In genomic region chr16:9212621-9213020, GRCh38 we compare ENCODE assay signal across 19 cellular contexts.
"Had no signal": no experiment of that assay in that cellular context is flagged by ENCODE, and none has a peak within 500 bp of the region (broad histone marks: within the 10 kb centered on the region; RNA-seq: fewer than 3 reads in every experiment).

No MANE protein-coding gene starts in this region.

- H3K4me1 Mint-ChIP-seq: memory B cell; natural killer cell; stimulated activated effector memory CD8-positive, alpha-beta T cell treated with anti-CD3 and anti-CD28 coated beads, Interleukin-12 subunit alpha, Interleukin-12 subunit beta, amount 100 ng/mL, for 72 hours had no signal

- H3K27me3 ChIP-seq: dorsolateral prefrontal cortex, thyroid gland, vagina had no signal

- H3K36me3 Mint-ChIP-seq: memory B cell; natural killer cell; stimulated activated effector memory CD8-positive, alpha-beta T cell treated with anti-CD3 and anti-CD28 coated beads, Interleukin-12 subunit alpha, Interleukin-12 subunit beta, amount 100 ng/mL, for 72 hours had no signal

- H3K79me2 ChIP-seq: parathyroid adenoma had no signal

- DNase-seq: dorsolateral prefrontal cortex; effector CD4-positive, alpha-beta T cell; head of caudate nucleus; natural killer cell; stimulated activated CD4-positive, alpha-beta T cell treated with anti-CD3 and anti-CD28 coated beads, Interleukin-12 subunit alpha, Interleukin-12 subunit beta, amount 100 ng/mL, for 4 hours; stimulated activated CD4-positive, alpha-beta T cell treated with anti-CD3 and anti-CD28 coated beads, Interleukin-1b, Interleukin-23, amount 100 ng/mL, for 48 hours; stimulated activated CD4-positive, alpha-beta T cell treated with anti-CD3 and anti-CD28 coated beads, Interleukin-4, amount 100 ng/mL, for 24 hours; stimulated activated naive CD4-positive, alpha-beta T cell treated with Interleukin-2 at 50 U/mL for 16 hours; stomach; thyroid gland had no signal

- H2AFZ ChIP-seq: parathyroid adenoma had no signal

- ATAC-seq: left lobe of liver; natural killer cell; sciatic nerve; stimulated activated effector memory CD8-positive, alpha-beta T cell treated with anti-CD3 and anti-CD28 coated beads, Interleukin-12 subunit alpha, Interleukin-12 subunit beta, amount 100 ng/mL, for 72 hours had no signal

- H3K9me3 ChIP-seq: stomach, thyroid gland, vagina had no signal

- H3K4me3 Mint-ChIP-seq: memory B cell; natural killer cell; stimulated activated effector memory CD8-positive, alpha-beta T cell treated with anti-CD3 and anti-CD28 coated beads, Interleukin-12 subunit alpha, Interleukin-12 subunit beta, amount 100 ng/mL, for 72 hours had no signal

- H3K9me3 Mint-ChIP-seq: memory B cell; natural killer cell; stimulated activated effector memory CD8-positive, alpha-beta T cell treated with anti-CD3 and anti-CD28 coated beads, Interleukin-12 subunit alpha, Interleukin-12 subunit beta, amount 100 ng/mL, for 72 hours had no signal

- H3K4me3 ChIP-seq: dorsolateral prefrontal cortex, lung, smooth muscle cell, stomach, thyroid gland, vagina had no signal

- H3K27ac ChIP-seq: dorsolateral prefrontal cortex, parathyroid adenoma, stomach, thyroid gland, vagina had no signal

- H3K4me2 ChIP-seq: smooth muscle cell had no signal

- H3K9ac ChIP-seq: parathyroid adenoma had no signal

- H3K4me1 ChIP-seq: parathyroid adenoma, stomach, thyroid gland, vagina had no signal

- H3K27ac Mint-ChIP-seq: memory B cell; natural killer cell; progenitor cell of endocrine pancreas; stimulated activated effector memory CD8-positive, alpha-beta T cell treated with anti-CD3 and anti-CD28 coated beads, Interleukin-12 subunit alpha, Interleukin-12 subunit beta, amount 100 ng/mL, for 72 hours had no signal

- H3K36me3 ChIP-seq: stomach, thyroid gland, vagina had no signal
